In genomic region chr3:126076140-126076539, GRCh38 we compare ENCODE assay signal across 37 cellular contexts.
"Had no signal": no experiment of that assay in that cellular context is flagged by ENCODE, and none has a peak within 500 bp of the region (broad histone marks: within the 10 kb centered on the region; RNA-seq: fewer than 3 reads in every experiment).

No MANE protein-coding gene starts in this region.

- H3K36me3 ChIP-seq: adrenal gland, brain microvascular endothelial cell, breast epithelium, cardiac muscle cell, colonic mucosa, WERI-Rb-1 had no signal

- ATAC-seq: activated CD4-positive, CD25-positive, alpha-beta regulatory T cell treated with anti-CD3 and anti-CD28 coated beads, Interleukin-2, amount 50 U/mL, for 24 hours; activated CD8-positive, alpha-beta T cell treated with anti-CD3 and anti-CD28 coated beads for 36 hours; activated naive CD4-positive, alpha-beta T cell treated with anti-CD3 and anti-CD28 coated beads, Interleukin-2, amount 50 U/mL, for 72 hours; activated T-cell treated with anti-CD3 and anti-CD28 coated beads, Interleukin-2, amount 50 U/mL, for 4 hours; activated T-cell treated with anti-CD3 and anti-CD28 coated beads, Interleukin-2, amount 50 U/mL, for 72 hours; activated T-helper 17 cell treated with anti-CD3 and anti-CD28 coated beads, Interleukin-2, amount 50 U/mL, for 72 hours; body of pancreas; WTC11 had no signal

- H3K27ac ChIP-seq: adrenal gland, body of pancreas, brain microvascular endothelial cell, breast epithelium, cardiac muscle cell, colonic mucosa, WERI-Rb-1 had no signal

- H3K27me3 ChIP-seq: adrenal gland, body of pancreas, brain microvascular endothelial cell, breast epithelium, cardiac muscle cell, colonic mucosa had no signal

- H3K9me3 ChIP-seq: adrenal gland, body of pancreas, colonic mucosa had no signal

- DNase-seq: activated CD4-positive, alpha-beta memory T cell treated with anti-CD3 and anti-CD28 coated beads for 36 hours; activated CD4-positive, alpha-beta T cell treated with anti-CD3 and anti-CD28 coated beads for 4 hours; activated CD4-positive, alpha-beta T cell treated with anti-CD3 and anti-CD28 coated beads, Interleukin-2, amount 10 ng/mL, durations not matched to agents 24 days and 14 days; activated CD4-positive, alpha-beta T cell treated with anti-CD3 and anti-CD28 coated beads, Interleukin-2, amount 50 U/mL, for 1 hour; activated CD4-positive, alpha-beta T cell treated with anti-CD3 and anti-CD28 coated beads, Interleukin-2, amount 50 U/mL, for 4 hours; activated CD4-positive, CD25-positive, alpha-beta regulatory T cell; activated CD8-positive, alpha-beta memory T cell treated with anti-CD3 and anti-CD28 coated beads, Interleukin-2, amount 50 U/mL, for 4 hours; activated CD8-positive, alpha-beta T cell treated with anti-CD3 and anti-CD28 coated beads for 36 hours; activated effector memory CD4-positive, alpha-beta T cell treated with anti-CD3 and anti-CD28 coated beads, Interleukin-2, amount 50 U/mL, for 16 hours; activated gamma-delta T cell treated with Interleukin-2 at 50 U/mL for 16 hours; activated naive CD4-positive, alpha-beta T cell; activated naive CD4-positive, alpha-beta T cell treated with anti-CD3 and anti-CD28 coated beads for 36 hours; activated naive CD4-positive, alpha-beta T cell treated with anti-CD3 and anti-CD28 coated beads, Interleukin-2, amount 50 U/mL, for 16 hours; activated naive CD8-positive, alpha-beta T cell treated with anti-CD3 and anti-CD28 coated beads for 36 hours; activated T-cell treated with anti-CD3 and anti-CD28 coated beads for 4 hours; activated T-cell treated with anti-CD3 and anti-CD28 coated beads, Interleukin-2, amount 50 U/mL, for 1 hour; activated T-cell treated with anti-CD3 and anti-CD28 coated beads, Interleukin-2, amount 50 U/mL, for 4 hours; activated T-cell treated with anti-CD3 and anti-CD28 coated beads, Interleukin-2, amount 50 U/mL, for 72 hours; adrenal gland; amniotic stem cell; aorta; body of pancreas; brain microvascular endothelial cell; caudate nucleus; cerebellar nuclear complex; colonic mucosa; T-helper 2 cell; T-helper 9 cell; WERI-Rb-1 had no signal

- FAIRE-seq: astrocyte, TTC549 had no signal

- H3K4me1 ChIP-seq: adrenal gland, body of pancreas, breast epithelium, colonic mucosa had no signal

- H3K4me3 ChIP-seq: adrenal gland, body of pancreas, breast epithelium, cardiac muscle cell, colonic mucosa had no signal
